ENCODE assay signal across 19 cellular contexts in the genomic region with DNA sequence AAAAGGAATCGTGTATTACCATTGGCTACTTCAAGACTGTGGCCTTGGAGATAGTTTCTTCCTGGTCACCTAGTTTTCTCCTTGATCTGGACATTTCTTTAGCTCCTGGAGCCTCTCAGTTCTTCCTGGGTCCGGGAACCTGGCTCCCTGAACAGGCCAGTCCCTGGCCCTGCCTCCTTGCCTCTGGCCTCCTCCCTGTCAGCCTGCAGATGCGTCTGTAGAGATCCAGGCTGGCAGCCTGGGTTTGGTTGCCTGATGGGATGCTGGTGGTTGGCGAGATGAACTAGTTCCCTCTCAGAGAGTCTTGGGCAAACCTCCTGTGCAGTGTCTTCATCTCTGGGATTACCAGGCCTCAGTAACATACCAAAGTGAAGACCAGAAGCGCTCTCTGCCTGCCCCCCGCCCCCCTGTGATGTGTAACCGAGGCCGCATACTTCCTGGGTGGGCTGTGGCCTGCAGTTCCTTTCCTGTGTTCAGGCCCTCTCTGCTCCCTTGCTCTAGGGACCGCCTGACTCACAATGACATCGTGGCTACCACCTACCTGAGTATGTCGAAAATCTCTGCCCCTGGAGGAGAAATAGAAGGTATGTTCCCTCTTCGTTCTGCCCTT.
DNase-seq lines count a peak whose midpoint lies in the region; ATAC-seq, FAIRE-seq and TF ChIP-seq lines count a peak whose summit lies in the region.
"Had no signal": no experiment of that assay in that cellular context is flagged by ENCODE, and none has a peak within 500 bp of the region (broad histone marks: within the 10 kb centered on the region; RNA-seq: fewer than 3 reads in every experiment).

No MANE protein-coding gene starts in this region.

- peak; percentile 5 for FAIRE-seq in urothelium cell line (lab: Jason Lieb, UNC)
- FAIRE-seq: A549, GM18507 had no signal

- H3K36me3 Mint-ChIP-seq in activated T-cell treated with anti-CD3 and anti-CD28 coated beads, Interleukin-2, amount 50 U/mL, for 72 hours (ENCODE audit: insufficient read depth in 2 of 2), result no peaks in the 10 kb centered on the region
- no peaks in the 10 kb centered on the region for H3K36me3 Mint-ChIP-seq in natural killer cell
- H3K36me3 Mint-ChIP-seq: memory B cell had no signal

- no peak for TF ChIP-seq CTCF in natural killer cell (IDR thresholded peaks at IDR 0.05)

- no peaks in the 10 kb centered on the region for H3K27me3 Mint-ChIP-seq in activated T-cell treated with anti-CD3 and anti-CD28 coated beads, Interleukin-2, amount 50 U/mL, for 72 hours (ENCODE audit: low read depth)
- peaks cover 4 to 6% of the 10 kb centered on the region in 2 donors for H3K27me3 Mint-ChIP-seq in natural killer cell (ENCODE audit: low read depth in 2 of 2)

- no peak for DNase-seq in activated T-cell treated with anti-CD3 and anti-CD28 coated beads, Interleukin-2, amount 50 U/mL, for 72 hours
- no peak for DNase-seq in activated T-cell treated with anti-CD3 and anti-CD28 coated beads, Interleukin-2, amount 50 U/mL, for 1 hour
- DNase-seq in activated gamma-delta T cell treated with Interleukin-2 at 50 U/mL for 16 hours, result peak; percentile 25
- no peak for DNase-seq in natural killer cell
- no peak for DNase-seq in urothelium cell line (ENCODE audit: low spot score)
- no peak for DNase-seq in kidney glomerular epithelial cell (lab: John Stamatoyannopoulos, UW)
- DNase-seq: activated CD4-positive, alpha-beta T cell treated with anti-CD3 and anti-CD28 coated beads for 4 hours; BE2C; brain microvascular endothelial cell; colonic mucosa; EL; naive thymus-derived CD4-positive, alpha-beta T cell; NCI-H1417; NCI-H510A treated with DMSO at 0.1 percent for 48 hours had no signal

- no peak overlapping the region for H3K27ac Mint-ChIP-seq in activated T-cell treated with anti-CD3 and anti-CD28 coated beads, Interleukin-2, amount 50 U/mL, for 72 hours
- peak overlapping the region; percentile 61 to 72 for H3K27ac Mint-ChIP-seq in natural killer cell
- H3K27ac Mint-ChIP-seq: memory B cell; naive thymus-derived CD4-positive, alpha-beta T cell had no signal

- H3K4me1 Mint-ChIP-seq in activated T-cell treated with anti-CD3 and anti-CD28 coated beads, Interleukin-2, amount 50 U/mL, for 72 hours (ENCODE audit: low read depth), result no peaks in the 10 kb centered on the region
- peaks cover 11 to 12% of the 10 kb centered on the region in 2 donors for H3K4me1 Mint-ChIP-seq in natural killer cell
- H3K4me1 Mint-ChIP-seq: memory B cell had no signal

- H3K9me3 Mint-ChIP-seq in activated T-cell treated with anti-CD3 and anti-CD28 coated beads, Interleukin-2, amount 50 U/mL, for 72 hours, result no peaks in the 10 kb centered on the region
- H3K9me3 Mint-ChIP-seq in natural killer cell, result no peaks in the 10 kb centered on the region
- H3K9me3 Mint-ChIP-seq: memory B cell had no signal

- intact Hi-C loops in natural killer cell (cut with micrococcal nuclease), result no loop called here

- H3K4me3 Mint-ChIP-seq in activated T-cell treated with anti-CD3 and anti-CD28 coated beads, Interleukin-2, amount 50 U/mL, for 72 hours, result no peak overlapping the region
- peak overlapping the region; percentile 70 for H3K4me3 Mint-ChIP-seq in natural killer cell
- H3K4me3 Mint-ChIP-seq: memory B cell; naive thymus-derived CD4-positive, alpha-beta T cell had no signal

- peak; percentile 39 to 69 for ATAC-seq in activated T-cell treated with anti-CD3 and anti-CD28 coated beads, Interleukin-2, amount 50 U/mL, for 72 hours (replicated peaks in 1 of 2)
- ATAC-seq in natural killer cell, result peak; percentile 77 to 86 (median 83)
- no peak for ATAC-seq in GM18858 (IDR thresholded peaks at IDR 0.05; ENCODE audit: unreplicated experiment)
- ATAC-seq in GM18498 (IDR thresholded peaks at IDR 0.05; ENCODE audit: unreplicated experiment), result no peak
- ATAC-seq: naive thymus-derived CD4-positive, alpha-beta T cell had no signal

Comparison
In these comparisons a context has a peak if more than half of its experiments do, and no peak if none do; other contexts are left out.
1. ATAC-seq: peak in activated T-cell treated with anti-CD3 and anti-CD28 coated beads, Interleukin-2, amount 50 U/mL, for 72 hours (2 of 2) and natural killer cell (3 of 3); none in GM18858 (single experiment) and GM18498 (single experiment).